18 cellular contexts compared by ENCODE assay signal in the genomic region with DNA sequence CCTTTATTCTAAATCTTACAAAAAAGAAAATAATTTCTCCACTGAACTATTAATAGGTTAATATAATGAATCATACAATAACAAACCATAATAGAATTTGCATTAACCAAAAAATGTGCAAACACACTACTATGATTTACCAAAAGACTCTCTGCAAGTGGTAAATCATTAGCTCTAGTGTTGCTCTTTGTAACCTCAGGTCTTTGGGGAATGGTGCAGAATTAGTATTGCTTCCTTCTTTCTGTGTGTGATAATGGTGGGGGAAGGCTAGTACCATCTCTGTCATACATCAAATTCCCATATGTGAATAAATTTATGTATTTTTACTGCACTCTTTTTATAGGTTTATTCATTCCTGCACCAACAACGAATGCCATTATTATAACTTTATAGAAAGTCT.
A peak's percentile ranks its signal among the peaks of the same experiment; 100 is the strongest.
DNase-seq lines count a peak whose midpoint lies in the region; ATAC-seq, FAIRE-seq and TF ChIP-seq lines count a peak whose summit lies in the region.
"Had no signal": no experiment of that assay in that cellular context is flagged by ENCODE, and none has a peak within 500 bp of the region (broad histone marks: within the 10 kb centered on the region; RNA-seq: fewer than 3 reads in every experiment).

No MANE protein-coding gene starts in this region.

- TF ChIP-seq EP300 in HepG2 (IDR thresholded peaks at IDR 0.05; ENCODE audit: low read depth in 2 of 2, low read length in 2 of 2) (no peak), HepG2 (CRISPR knock-in tag; IDR thresholded peaks at IDR 0.05; ENCODE audit: borderline replicate concordance) (no peak)

- TF ChIP-seq CTCF in HepG2 (CRISPR knock-in tag; IDR thresholded peaks at IDR 0.05) (no peak), uterus (IDR thresholded peaks at IDR 0.05) (no peak)
- TF ChIP-seq CTCF in CD8-positive, alpha-beta T cell (IDR thresholded peaks at IDR 0.05): no peak

- H3K4me1 ChIP-seq in HepG2 (ENCODE audit: insufficient read depth, low read length): peaks cover 8% of the 10 kb centered on the region; the same call in 1 of the 2 replicates
- H3K4me1 ChIP-seq in uterus: no peaks in the 10 kb centered on the region
- H3K4me1 ChIP-seq in CD8-positive, alpha-beta T cell (ENCODE audit: insufficient read depth, low read length): no peaks in the 10 kb centered on the region
- H3K4me1 ChIP-seq: adrenal gland, colonic mucosa had no signal

- H3K36me3 ChIP-seq in HepG2 (replicated peaks in 1 of 2; ENCODE audit: control insufficient read depth in 1 of 2, insufficient read depth in 2 of 2, low read length in 2 of 2) (no peaks in the 10 kb centered on the region), uterus (no peaks in the 10 kb centered on the region)
- no peaks in the 10 kb centered on the region for H3K36me3 ChIP-seq in CD8-positive, alpha-beta T cell (ENCODE audit: insufficient read depth, low read length)
- H3K36me3 ChIP-seq: adrenal gland, colonic mucosa, esophagus squamous epithelium had no signal

- DNase-seq in HepG2 (ENCODE audit: low spot score) (no peak), uterus (no peak)
- no peak for DNase-seq in activated CD4-positive, alpha-beta T cell treated with anti-CD3 and anti-CD28 coated beads for 1 hour
- DNase-seq in CD8-positive, alpha-beta T cell: no peak
- DNase-seq: activated T-cell treated with anti-CD3 and anti-CD28 coated beads, Interleukin-2, amount 50 U/mL, for 24 hours; adrenal gland; C1 segment of cervical spinal cord; colonic mucosa; esophagus squamous epithelium; NCI-H2081 had no signal

- H3K27me3 ChIP-seq in HepG2 (ENCODE audit: control insufficient read depth in 1 of 2, insufficient read depth in 2 of 2, low read length in 2 of 2) (no peaks in the 10 kb centered on the region), uterus (no peaks in the 10 kb centered on the region)
- no peaks in the 10 kb centered on the region for H3K27me3 ChIP-seq in CD8-positive, alpha-beta T cell (ENCODE audit: insufficient read depth, low read length)
- H3K27me3 ChIP-seq: adrenal gland, colonic mucosa, esophagus squamous epithelium had no signal

- H3K4me3 ChIP-seq in HepG2 (replicated peaks in 1 of 3; ENCODE audit: insufficient read depth in 1 of 3, low read depth in 2 of 3, low read length in 3 of 3): no peak overlapping the region
- no peak overlapping the region for H3K4me3 ChIP-seq in uterus
- no peak overlapping the region for H3K4me3 ChIP-seq in CD8-positive, alpha-beta T cell (ENCODE audit: low read depth, low read length)
- H3K4me3 ChIP-seq: adrenal gland, colonic mucosa, esophagus squamous epithelium, lung, skin epidermis had no signal

- no peaks in the 10 kb centered on the region for H3K9me3 ChIP-seq in HepG2 (ENCODE audit: low read length)
- no peaks in the 10 kb centered on the region for H3K9me3 ChIP-seq in uterus
- no peaks in the 10 kb centered on the region for H3K9me3 ChIP-seq in CD8-positive, alpha-beta T cell (ENCODE audit: low read length)
- H3K9me3 ChIP-seq: adrenal gland, colonic mucosa, esophagus squamous epithelium had no signal

- in situ Hi-C loops in HepG2 (cut with HindIII; ENCODE audit: extremely low pct_ligation_motif_present, low pct_unique_long_range_greater_than_20kb): no loop called here

- peaks cover 8% of the 10 kb centered on the region for H3K36me3 Mint-ChIP-seq in CD8-positive, alpha-beta T cell

- H3K27me3 Mint-ChIP-seq in CD8-positive, alpha-beta T cell (ENCODE audit: low read depth): no peaks in the 10 kb centered on the region
- H3K27me3 Mint-ChIP-seq: activated T-cell treated with anti-CD3 and anti-CD28 coated beads, Interleukin-2, amount 50 U/mL, for 24 hours had no signal

- H3K4me3 Mint-ChIP-seq in CD8-positive, alpha-beta T cell: no peak overlapping the region
- H3K4me3 Mint-ChIP-seq: activated T-cell treated with anti-CD3 and anti-CD28 coated beads, Interleukin-2, amount 50 U/mL, for 24 hours had no signal

- no peak overlapping the region for H3K9ac ChIP-seq in HepG2 (ENCODE audit: insufficient read depth, low read depth, low read length)

- H3K27ac Mint-ChIP-seq in CD8-positive, alpha-beta T cell: no peak overlapping the region
- H3K27ac Mint-ChIP-seq: activated T-cell treated with anti-CD3 and anti-CD28 coated beads, Interleukin-2, amount 50 U/mL, for 24 hours had no signal

- no peaks in the 10 kb centered on the region for H3K79me2 ChIP-seq in HepG2 (ENCODE audit: insufficient read depth, low read length)

- intact Hi-C loops in HepG2 (cut with micrococcal nuclease; ENCODE audit: unreplicated experiment): no loop called here
- intact Hi-C loops in uterus (cut with DNase I; ENCODE audit: low total_unique reads): no loop called here
- intact Hi-C loops in CD8-positive, alpha-beta T cell (cut with DNase I, micrococcal nuclease): no loop called here

- H3K27ac ChIP-seq in HepG2 (ENCODE audit: extremely low read length, insufficient read depth, low read length) (no peak overlapping the region), uterus (no peak overlapping the region)
- no peak overlapping the region for H3K27ac ChIP-seq in CD8-positive, alpha-beta T cell (ENCODE audit: low read depth, low read length)
- H3K27ac ChIP-seq: adrenal gland, colonic mucosa, esophagus squamous epithelium, skin epidermis had no signal

- WGBS in HepG2 (ENCODE audit: low lambda C conversion rate): 11% methylated on average over 1 of the region's 1 CpG

- BruUV-seq in HepG2 (replicated peaks; lab: Mats Ljungman, UMichigan): no TSS peak

- no peaks in the 10 kb centered on the region for H4K20me1 ChIP-seq in HepG2 (ENCODE audit: insufficient read depth, low read length)

- peak; percentile 98 for ATAC-seq in GM19043 (IDR thresholded peaks at IDR 0.05; ENCODE audit: low read depth, unreplicated experiment)
- ATAC-seq in HG02571 (IDR thresholded peaks at IDR 0.05; ENCODE audit: unreplicated experiment): peak; percentile 71
- ATAC-seq in HG03159 (IDR thresholded peaks at IDR 0.05; ENCODE audit: unreplicated experiment): peak; percentile 98
- ATAC-seq in HepG2: peak; percentile 58; the same call in 1 of the 3 replicates
- ATAC-seq in GM21367 (IDR thresholded peaks at IDR 0.05; ENCODE audit: unreplicated experiment): no peak
- no peak for ATAC-seq in CD8-positive, alpha-beta T cell
- ATAC-seq: activated CD4-positive, CD25-positive, alpha-beta regulatory T cell treated with anti-CD3 and anti-CD28 coated beads, Interleukin-2, amount 50 U/mL, for 24 hours had no signal

- POLR2A ChIA-PET in HepG2 (lab: Yijun Ruan, JAX): no interaction called here
- POLR2A ChIA-PET in CD8-positive, alpha-beta T cell (lab: Charles Lee): no interaction called here

- H2AFZ ChIP-seq in HepG2 (ENCODE audit: low read length): no peak overlapping the region

- H3K9me3 Mint-ChIP-seq in CD8-positive, alpha-beta T cell: peaks cover 9% of the 10 kb centered on the region

- no peak overlapping the region for H3K4me2 ChIP-seq in HepG2 (ENCODE audit: low read depth, low read length)

- TF ChIP-seq RAD21 in HepG2 (CRISPR knock-in tag; IDR thresholded peaks at IDR 0.05): no peak

- no peak for FAIRE-seq in HepG2 (lab: Jason Lieb, UNC)
- FAIRE-seq: G401.6 had no signal

- no peaks in the 10 kb centered on the region for H3K4me1 Mint-ChIP-seq in CD8-positive, alpha-beta T cell (ENCODE audit: low read depth)

- TF ChIP-seq POLR2A in HepG2 (IDR thresholded peaks at IDR 0.05; ENCODE audit: insufficient read depth in 1 of 2, low read depth in 2 of 2, low read length in 2 of 2) (no peak), uterus (IDR thresholded peaks at IDR 0.05) (no peak)

- CTCF ChIA-PET in HepG2 (lab: Yijun Ruan, JAX; ENCODE audit: low intra/inter-chr PET ratio, low total read pairs): no interaction called here
- CTCF ChIA-PET in CD8-positive, alpha-beta T cell (lab: Charles Lee): no interaction called here

TF ChIP-seq in HepG2, 621 proteins besides CTCF, POLR2A, EP300 and RAD21:
- TF ChIP-seq ZNF879 (CRISPR knock-in tag; IDR thresholded peaks at IDR 0.05) (no peak), SNRNP70 (IDR thresholded peaks at IDR 0.05; ENCODE audit: low read depth, low read length) (no peak), ZSCAN30 (CRISPR knock-in tag; IDR thresholded peaks at IDR 0.05) (no peak), NR2F1 (CRISPR knock-in tag; IDR thresholded peaks at IDR 0.05) (no peak)

Comparison
In these comparisons a context has a peak if more than half of its experiments do, and no peak if none do; other contexts are left out.
1. ATAC-seq: peak in GM19043 (single experiment), HG02571 (single experiment), HG03159 (single experiment) and HepG2 (single experiment); none in GM21367 (single experiment) and CD8-positive, alpha-beta T cell (single experiment).